16 cellular contexts compared by ENCODE assay signal in the genomic region with DNA sequence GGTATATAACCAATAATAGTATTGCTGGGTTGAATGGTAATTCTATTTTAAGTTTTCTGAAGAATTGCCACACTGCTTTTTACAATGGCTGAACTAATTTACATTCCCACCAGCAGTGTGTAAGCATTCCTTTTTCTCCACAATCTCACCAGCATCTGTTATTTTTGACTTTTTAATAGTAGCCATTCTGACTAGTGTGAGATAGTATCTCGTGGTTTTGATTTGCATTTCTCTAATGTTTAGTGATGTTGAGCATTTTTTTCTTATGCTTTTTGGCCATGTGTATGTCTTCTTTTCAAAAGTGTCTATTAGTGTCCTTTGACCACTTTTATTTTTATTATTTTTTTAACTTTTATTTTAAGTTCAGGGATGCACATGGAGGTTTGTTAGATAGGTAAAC.
"Had no signal": no experiment of that assay in that cellular context is flagged by ENCODE, and none has a peak within 500 bp of the region (broad histone marks: within the 10 kb centered on the region; RNA-seq: fewer than 3 reads in every experiment).

No MANE protein-coding gene starts in this region.

- H3K27me3 Mint-ChIP-seq: activated naive CD8-positive, alpha-beta T cell treated with anti-CD3 and anti-CD28 coated beads for 36 hours had no signal

- H3K27me3 ChIP-seq: body of pancreas, esophagus muscularis mucosa, hepatocyte, neural progenitor cell, pancreas, stomach, thyroid gland had no signal

- H3K4me3 ChIP-seq: body of pancreas, esophagus muscularis mucosa, hepatocyte, neural progenitor cell, pancreas, stomach, thyroid gland had no signal

- H3K36me3 Mint-ChIP-seq: neural progenitor cell had no signal

- DNase-seq: activated CD4-positive, alpha-beta T cell treated with anti-CD3 and anti-CD28 coated beads for 1 hour; activated CD4-positive, alpha-beta T cell treated with anti-CD3 and anti-CD28 coated beads, Interleukin-2, amount 50 U/mL, for 48 hours; activated gamma-delta T cell treated with Interleukin-2 at 50 U/mL for 16 hours; activated naive CD8-positive, alpha-beta T cell treated with anti-CD3 and anti-CD28 coated beads for 36 hours; activated T-cell treated with anti-CD3 and anti-CD28 coated beads, Interleukin-2, amount 50 U/mL, for 72 hours; body of pancreas; pancreas; stimulated activated CD4-positive, alpha-beta T cell treated with anti-CD3 and anti-CD28 coated beads, Interleukin-15, amount 100 ng/mL, for 24 hours; stimulated activated CD4-positive, alpha-beta T cell treated with anti-CD3 and anti-CD28 coated beads, Interleukin-4, amount 100 ng/mL, for 24 hours; stomach; T1000; thyroid gland had no signal

- H3K9me3 ChIP-seq: body of pancreas, pancreas, thyroid gland had no signal

- ATAC-seq: activated T-cell treated with anti-CD3 and anti-CD28 coated beads, Interleukin-2, amount 50 U/mL, for 72 hours; body of pancreas; pancreas had no signal

- H3K4me1 Mint-ChIP-seq: activated naive CD8-positive, alpha-beta T cell treated with anti-CD3 and anti-CD28 coated beads for 36 hours; mesothelial cell of epicardium; neural progenitor cell had no signal

- H3K27ac Mint-ChIP-seq: activated naive CD8-positive, alpha-beta T cell treated with anti-CD3 and anti-CD28 coated beads for 36 hours; activated T-cell treated with anti-CD3 and anti-CD28 coated beads, Interleukin-2, amount 50 U/mL, for 72 hours; mesothelial cell of epicardium; neural progenitor cell had no signal

- H3K27ac ChIP-seq: body of pancreas, esophagus muscularis mucosa, hepatocyte, neural progenitor cell, pancreas, stomach, thyroid gland had no signal

- H3K4me1 ChIP-seq: body of pancreas, esophagus muscularis mucosa, neural progenitor cell, pancreas, stomach, thyroid gland had no signal

- H3K4me3 Mint-ChIP-seq: activated naive CD8-positive, alpha-beta T cell treated with anti-CD3 and anti-CD28 coated beads for 36 hours; activated T-cell treated with anti-CD3 and anti-CD28 coated beads, Interleukin-2, amount 50 U/mL, for 72 hours; mesothelial cell of epicardium; neural progenitor cell had no signal

- H3K36me3 ChIP-seq: esophagus muscularis mucosa, neural progenitor cell, pancreas, stomach, thyroid gland had no signal
